In genomic region chr17:80876456-80877094, GRCh38 we compare ENCODE assay signal across 8 cellular contexts.
DNase-seq lines count a peak whose midpoint lies in the region; ATAC-seq, FAIRE-seq and TF ChIP-seq lines count a peak whose summit lies in the region.
"Not testable (repeated sequence)": the region's sequence is repeated elsewhere in the genome, so short reads cannot be mapped to it uniquely, and the experiment has no call there.

No MANE protein-coding gene starts in this region.

- H3K4me3 Mint-ChIP-seq in T-helper 1 cell treated with Interleukin-12 subunit alpha and Interleukin-12 subunit beta and Interleukin-4 antibody, amounts not matched to agents 30 μg/mL and 1 μg/mL, for 36 hours = peak overlapping the region; percentile 80
- H3K4me3 Mint-ChIP-seq in activated CD8-positive, alpha-beta memory T cell treated with anti-CD3 and anti-CD28 coated beads, Interleukin-2, amount 10 ng/mL, durations not matched to agents 7 days and 5 days = peak overlapping the region; percentile 45

- not testable (repeated sequence) for H4K20me1 ChIP-seq in H1 (replicated peaks in 1 of 2; ENCODE audit: control insufficient read depth in 1 of 2, insufficient read depth in 2 of 2, low read length in 2 of 2)

- not testable (repeated sequence) for H3K9me3 ChIP-seq in BE2C; H1 (ENCODE audit: insufficient read depth in 2 of 2, low read depth in 1 of 2, low read length in 1 of 2); lower lobe of right lung; spleen

- H3K4me2 ChIP-seq in H1 (ENCODE audit: insufficient read depth in 1 of 2, low read depth in 2 of 2, low read length in 2 of 2) = not testable (repeated sequence)

- TF ChIP-seq CTCF in BE2C (IDR thresholded peaks at IDR 0.05; ENCODE audit: low read depth, low read length); GM12864 (IDR thresholded peaks at IDR 0.05; ENCODE audit: low read depth, low read length, missing control alignments); H1 (IDR thresholded peaks at IDR 0.05; ENCODE audit: control extremely low read depth in 1 of 3, insufficient read depth in 1 of 3, low read depth in 1 of 3, low read length in 3 of 3); lower lobe of right lung (IDR thresholded peaks at IDR 0.05); spleen (IDR thresholded peaks at IDR 0.05 in 8 of 11, conservative IDR thresholded peaks at IDR 0.05 in 3 of 11): not testable (repeated sequence)

- TF ChIP-seq POLR2A in H1 (IDR thresholded peaks at IDR 0.05; ENCODE audit: control extremely low read depth in 1 of 2, low read depth in 2 of 2, low read length in 2 of 2); spleen (IDR thresholded peaks at IDR 0.05): not testable (repeated sequence)

- H2BK20ac ChIP-seq in H1 (ENCODE audit: low read length) = not testable (repeated sequence)

- not testable (repeated sequence) for H3K23ac ChIP-seq in H1 (ENCODE audit: insufficient read length)

- not testable (repeated sequence) for H2AFZ ChIP-seq in H1 (ENCODE audit: low read length)

- not testable (repeated sequence) for H3K79me1 ChIP-seq in H1 (ENCODE audit: low read depth, low read length)

- H4K91ac ChIP-seq in H1 (replicated peaks; ENCODE audit: insufficient read length, low read length) = peak overlapping the region; percentile 53

- not testable (repeated sequence) for H3K18ac ChIP-seq in H1 (ENCODE audit: extremely low read depth, low read length)

- peak overlapping the region; percentile 52; the same call in 1 of the 2 replicates for H4K8ac ChIP-seq in H1 (ENCODE audit: extremely low read depth, insufficient read depth, low read length)

- H3K27me3 Mint-ChIP-seq in T-helper 1 cell treated with Interleukin-12 subunit alpha and Interleukin-12 subunit beta and Interleukin-4 antibody, amounts not matched to agents 30 μg/mL and 1 μg/mL, for 36 hours (ENCODE audit: low read depth); activated CD8-positive, alpha-beta memory T cell treated with anti-CD3 and anti-CD28 coated beads, Interleukin-2, amount 10 ng/mL, durations not matched to agents 7 days and 5 days: not testable (repeated sequence)

- CTCF ChIA-PET in activated CD8-positive, alpha-beta memory T cell treated with anti-CD3 and anti-CD28 coated beads, Interleukin-2, amount 10 ng/mL, durations not matched to agents 7 days and 5 days (lab: Charles Lee) = interaction anchor here (1.0 to 2.8 kb wide), 11 partner anchors 10 to 449 kb away, joined by 3 to 19 read pairs (median 5); no protein-coding TSS in a partner anchor
- CTCF ChIA-PET in H1 (lab: Charles Lee; ENCODE audit: partially characterized antibody) = interaction anchor here (0.7 kb wide), 1 partner anchor 227 kb away, joined by 3 read pairs; no protein-coding TSS in a partner anchor

- H3K56ac ChIP-seq in H1 (replicated peaks; ENCODE audit: insufficient read length, low read depth, low read length) = not testable (repeated sequence)

- not testable (repeated sequence) for H3K36me3 ChIP-seq in BE2C; H1 (ENCODE audit: control insufficient read depth in 2 of 4, insufficient read depth in 4 of 4, low read length in 3 of 4)
- peaks cover 18% of the 10 kb centered on the region for H3K36me3 ChIP-seq in lower lobe of right lung
- peaks cover 0 to 40% (median 3%) of the 10 kb centered on the region in 6 donors for H3K36me3 ChIP-seq in spleen

- not testable (repeated sequence) for H2BK15ac ChIP-seq in H1 (ENCODE audit: low read length)

- H3K79me2 ChIP-seq in H1 (ENCODE audit: control insufficient read depth in 1 of 2, insufficient read depth in 2 of 2, low read length in 2 of 2) = not testable (repeated sequence)

- H3K23me2 ChIP-seq in H1 (ENCODE audit: low read depth, low read length) = not testable (repeated sequence)

- H3K27me3 ChIP-seq in BE2C; H1 (replicated peaks in 1 of 4; ENCODE audit: control insufficient read depth in 3 of 4, extremely low read depth in 1 of 4, insufficient read depth in 3 of 4, low read length in 3 of 4); lower lobe of right lung (ENCODE audit: low read depth); spleen (replicated peaks in 1 of 7): not testable (repeated sequence)

- H4K5ac ChIP-seq in H1 (ENCODE audit: insufficient read length, low read depth, low read length) = not testable (repeated sequence)

- not testable (repeated sequence) for TF ChIP-seq EP300 in H1 (IDR thresholded peaks at IDR 0.05; ENCODE audit: borderline replicate concordance in 1 of 2, low read depth in 2 of 2, low read length in 2 of 2)

- H3K9me3 Mint-ChIP-seq in T-helper 1 cell treated with Interleukin-12 subunit alpha and Interleukin-12 subunit beta and Interleukin-4 antibody, amounts not matched to agents 30 μg/mL and 1 μg/mL, for 36 hours; activated CD8-positive, alpha-beta memory T cell treated with anti-CD3 and anti-CD28 coated beads, Interleukin-2, amount 10 ng/mL, durations not matched to agents 7 days and 5 days (ENCODE audit: low read depth); activated naive CD4-positive, alpha-beta T cell treated with anti-CD3 and anti-CD28 coated beads, Interleukin-2, amount 50 U/mL, for 72 hours: not testable (repeated sequence)

- H3K4me1 Mint-ChIP-seq in T-helper 1 cell treated with Interleukin-12 subunit alpha and Interleukin-12 subunit beta and Interleukin-4 antibody, amounts not matched to agents 30 μg/mL and 1 μg/mL, for 36 hours (ENCODE audit: low read depth) = peaks cover 53% of the 10 kb centered on the region
- peaks cover 77% of the 10 kb centered on the region for H3K4me1 Mint-ChIP-seq in activated CD8-positive, alpha-beta memory T cell treated with anti-CD3 and anti-CD28 coated beads, Interleukin-2, amount 10 ng/mL, durations not matched to agents 7 days and 5 days

- TF ChIP-seq RAD21 in H1 (IDR thresholded peaks at IDR 0.05 in 1 of 2, conservative IDR thresholded peaks at IDR 0.05 in 1 of 2; ENCODE audit: low read depth in 2 of 2, low read length in 2 of 2) = not testable (repeated sequence)

- H2BK12ac ChIP-seq in H1 (ENCODE audit: low read depth, low read length) = not testable (repeated sequence)

- H3K27ac ChIP-seq in H1 (ENCODE audit: low read depth, low read length); lower lobe of right lung: not testable (repeated sequence)
- peak overlapping the region in 4 of 8 donors; percentile 57 to 67 (median 60) for H3K27ac ChIP-seq in spleen

- H3K27ac Mint-ChIP-seq in T-helper 1 cell treated with Interleukin-12 subunit alpha and Interleukin-12 subunit beta and Interleukin-4 antibody, amounts not matched to agents 30 μg/mL and 1 μg/mL, for 36 hours = peak overlapping the region; percentile 98
- peak overlapping the region; percentile 98 for H3K27ac Mint-ChIP-seq in activated CD8-positive, alpha-beta memory T cell treated with anti-CD3 and anti-CD28 coated beads, Interleukin-2, amount 10 ng/mL, durations not matched to agents 7 days and 5 days
- H3K27ac Mint-ChIP-seq in activated naive CD4-positive, alpha-beta T cell treated with anti-CD3 and anti-CD28 coated beads, Interleukin-2, amount 50 U/mL, for 72 hours = peak overlapping the region; percentile 96 to 99

- not testable (repeated sequence) for H3K4me1 ChIP-seq in BE2C
- H3K4me1 ChIP-seq in H1 (replicated peaks in 1 of 4; ENCODE audit: control insufficient read depth in 3 of 4, insufficient read depth in 4 of 4, low read length in 3 of 4) (peaks cover 4 to 35% (median 22%) of the 10 kb centered on the region in 4 experiments), lower lobe of right lung (peaks cover 12% of the 10 kb centered on the region), spleen (peaks cover 19 to 70% (median 35%) of the 10 kb centered on the region in 6 donors)

- POLR2A ChIA-PET in H1 (lab: Charles Lee; ENCODE audit: partially characterized antibody) = not testable (repeated sequence)

- WGBS in H1 (ENCODE audit: extremely low coverage in 1 of 2, insufficient coverage in 1 of 2, insufficient read length in 1 of 2, insufficient replicate concordance in 2 of 2, low coverage in 1 of 2, low lambda C conversion rate in 2 of 2, missing lambda C conversion rate in 1 of 2), 2 experiments = 95% methylated on average over 33 of the region's 50 CpGs; no CpG with 5 or more reads in 1 of the 2 experiments
- 78 to 91% (median 83%) methylated on average over 34 to 50 of the region's 50 CpGs for WGBS in spleen, 5 donors

- H3K4ac ChIP-seq in H1 (replicated peaks; ENCODE audit: insufficient read length, low read depth, low read length) = not testable (repeated sequence)

- H2AK5ac ChIP-seq in H1 (ENCODE audit: low read depth, low read length) = not testable (repeated sequence)

- H3K4me3 ChIP-seq in BE2C (ENCODE audit: low read depth, low read length); H1 (ENCODE audit: extremely low read depth in 1 of 4, insufficient read depth in 2 of 4, low read depth in 3 of 4, low read length in 4 of 4); lower lobe of right lung: not testable (repeated sequence)
- H3K4me3 ChIP-seq in GM12864 (ENCODE audit: low read depth, low read length) = peak overlapping the region; percentile 3; the same call in 1 of the 2 replicates
- H3K4me3 ChIP-seq in spleen = peak overlapping the region in 1 of 8 donors; percentile 27

- H2BK120ac ChIP-seq in H1 (replicated peaks; ENCODE audit: low read depth, low read length) = not testable (repeated sequence)

- peaks cover 36% of the 10 kb centered on the region for H3K36me3 Mint-ChIP-seq in T-helper 1 cell treated with Interleukin-12 subunit alpha and Interleukin-12 subunit beta and Interleukin-4 antibody, amounts not matched to agents 30 μg/mL and 1 μg/mL, for 36 hours (ENCODE audit: low read depth)
- peaks cover 46% of the 10 kb centered on the region for H3K36me3 Mint-ChIP-seq in activated CD8-positive, alpha-beta memory T cell treated with anti-CD3 and anti-CD28 coated beads, Interleukin-2, amount 10 ng/mL, durations not matched to agents 7 days and 5 days
- peaks cover 40 to 61% of the 10 kb centered on the region in 2 donors for H3K36me3 Mint-ChIP-seq in activated naive CD4-positive, alpha-beta T cell treated with anti-CD3 and anti-CD28 coated beads, Interleukin-2, amount 50 U/mL, for 72 hours

- FAIRE-seq in H1 (lab: Jason Lieb, UNC) = not testable (repeated sequence)

- not testable (repeated sequence) for H3K9ac ChIP-seq in H1 (replicated peaks in 1 of 4; ENCODE audit: extremely low read depth in 1 of 4, low read depth in 3 of 4, low read length in 3 of 4)

- peak; percentile 5 for DNase-seq in BE2C
- DNase-seq in GM12864 (ENCODE audit: low read depth); activated CD8-positive, alpha-beta memory T cell treated with anti-CD3 and anti-CD28 coated beads, Interleukin-2, amount 10 ng/mL, durations not matched to agents 7 days and 5 days; activated naive CD4-positive, alpha-beta T cell treated with anti-CD3 and anti-CD28 coated beads, Interleukin-2, amount 50 U/mL, for 72 hours (ENCODE audit: low spot score in 2 of 2); H1 (ENCODE audit: low read depth in 1 of 2, low spot score in 2 of 2): not testable (repeated sequence)
- DNase-seq in lower lobe of right lung = peak; percentile 34
- DNase-seq in spleen = peak; percentile 62

- ATAC-seq in activated CD8-positive, alpha-beta memory T cell treated with anti-CD3 and anti-CD28 coated beads, Interleukin-2, amount 10 ng/mL, durations not matched to agents 7 days and 5 days; activated naive CD4-positive, alpha-beta T cell treated with anti-CD3 and anti-CD28 coated beads, Interleukin-2, amount 50 U/mL, for 72 hours; lower lobe of right lung: not testable (repeated sequence)

- not testable (repeated sequence) for H2BK5ac ChIP-seq in H1 (ENCODE audit: low read depth, low read length)

- intact Hi-C loops in lower lobe of right lung (cut with DNase I); spleen (cut with DNase I; ENCODE audit: low total_unique reads): not testable (repeated sequence)

- H3K14ac ChIP-seq in H1 (ENCODE audit: insufficient read length) = not testable (repeated sequence)
